Comparison of ENCODE assay signal across 18 cellular contexts in genomic region chr9:9395539-9395938, GRCh38.
DNase-seq lines count a peak whose midpoint lies in the region; ATAC-seq and TF ChIP-seq lines count a peak whose summit lies in the region.
"Had no signal": no experiment of that assay in that cellular context is flagged by ENCODE, and none has a peak within 500 bp of the region (broad histone marks: within the 10 kb centered on the region; RNA-seq: fewer than 3 reads in every experiment).

No MANE protein-coding gene starts in this region.

- intact Hi-C loops in upper lobe of right lung (cut with DNase I) = no loop called here

- peaks cover 0 to 25% (median 19%) of the 10 kb centered on the region in 10 experiments; a peak in 10 of 20 replicates for H3K4me1 ChIP-seq in BLaER1 treated with 17β-estradiol and CSF1 and Interleukin-3, amounts not matched to agents 10 nM and 100 nM
- no peaks in the 10 kb centered on the region for H3K4me1 ChIP-seq in lung (ENCODE audit: control insufficient read depth in 2 of 2, insufficient read depth in 2 of 2, low read length in 2 of 2)
- no peaks in the 10 kb centered on the region for H3K4me1 ChIP-seq in upper lobe of right lung

- 64 to 80% methylated on average over 5 of the region's 5 CpGs for WGBS in lung, 2 donors

- H3K27me3 ChIP-seq in BLaER1 treated with 17β-estradiol and CSF1 and Interleukin-3, amounts not matched to agents 10 nM and 100 nM = no peaks in the 10 kb centered on the region
- H3K27me3 ChIP-seq in lung (ENCODE audit: control insufficient read depth, insufficient read depth) (no peaks in the 10 kb centered on the region), upper lobe of right lung (no peaks in the 10 kb centered on the region)

- no peaks in the 10 kb centered on the region for H3K36me3 ChIP-seq in BLaER1 treated with 17β-estradiol and CSF1 and Interleukin-3, amounts not matched to agents 10 nM and 100 nM
- no peaks in the 10 kb centered on the region for H3K36me3 ChIP-seq in lung (ENCODE audit: control insufficient read depth in 2 of 2, insufficient read depth in 2 of 2, low read length in 2 of 2)
- H3K36me3 ChIP-seq in upper lobe of right lung = no peaks in the 10 kb centered on the region

- peak overlapping the region in 7 of 11 experiments; percentile 7 to 72 (median 49); a peak in 12 of 22 replicates for H3K4me2 ChIP-seq in BLaER1 treated with 17β-estradiol and CSF1 and Interleukin-3, amounts not matched to agents 10 nM and 100 nM
- H3K4me2 ChIP-seq: GM23338 had no signal

- no peaks in the 10 kb centered on the region for H3K9me3 ChIP-seq in BLaER1 treated with 17β-estradiol and CSF1 and Interleukin-3, amounts not matched to agents 10 nM and 100 nM (replicated peaks in 1 of 11)
- H3K9me3 ChIP-seq in lung (ENCODE audit: control insufficient read depth in 2 of 2, insufficient read depth in 1 of 2, low read length in 1 of 2) (no peaks in the 10 kb centered on the region), upper lobe of right lung (no peaks in the 10 kb centered on the region)

- H4K20me1 ChIP-seq in BLaER1 treated with 17β-estradiol and CSF1 and Interleukin-3, amounts not matched to agents 10 nM and 100 nM = no peaks in the 10 kb centered on the region

- H3K9ac ChIP-seq in BLaER1 treated with 17β-estradiol and CSF1 and Interleukin-3, amounts not matched to agents 10 nM and 100 nM = no peak overlapping the region

- DNase-seq in astrocyte of the hippocampus (ENCODE audit: low read depth, low spot score) (peak; percentile 0), lung (ENCODE audit: low spot score) (no peak), upper lobe of right lung (no peak), Ammon's horn (ENCODE audit: low spot score) (no peak), islet precursor cell (no peak)
- DNase-seq: C1 segment of cervical spinal cord; Calu3; CD4-positive, alpha-beta memory T cell; COR-L47; DMS53; EL; GDM1; H9 had no signal

- ATAC-seq in lung (ENCODE audit: insufficient read depth, low FRiP score) (peak; percentile 72), upper lobe of right lung (peak; percentile 67), GM18861 (IDR thresholded peaks at IDR 0.05; ENCODE audit: unreplicated experiment) (no peak)
- ATAC-seq: GM12878, GM23338, HCT116 had no signal

- H3K4me3 ChIP-seq in BLaER1 treated with 17β-estradiol and CSF1 and Interleukin-3, amounts not matched to agents 10 nM and 100 nM = no peak overlapping the region
- H3K4me3 ChIP-seq in lung (no peak overlapping the region), upper lobe of right lung (no peak overlapping the region)
- H3K4me3 ChIP-seq: GM12878, GM23338 had no signal

- H3K27ac ChIP-seq in BLaER1 treated with 17β-estradiol and CSF1 and Interleukin-3, amounts not matched to agents 10 nM and 100 nM = no peak overlapping the region
- H3K27ac ChIP-seq in lung (ENCODE audit: low read depth in 1 of 2, low read length in 1 of 2) (no peak overlapping the region), upper lobe of right lung (no peak overlapping the region)

- no peak for TF ChIP-seq CTCF in lung (IDR thresholded peaks at IDR 0.05; ENCODE audit: control extremely low read depth, extremely low read depth)
- TF ChIP-seq CTCF in upper lobe of right lung (IDR thresholded peaks at IDR 0.05) = no peak
